In genomic region chr17:61425682-61426481, GRCh38 we compare ENCODE assay signal across 1 cellular context.
A peak's percentile ranks its signal among the peaks of the same experiment; 100 is the strongest.
TF ChIP-seq lines count a peak whose summit lies in the region.

No MANE protein-coding gene starts in this region.

TF ChIP-seq in HepG2, 621 proteins besides CTCF, POLR2A, EP300 and RAD21 (continued from another document and continues in another):
- TF ChIP-seq TSC22D2 (CRISPR knock-in tag; IDR thresholded peaks at IDR 0.05; ENCODE audit: borderline replicate concordance) (no peak), ZHX1 (CRISPR knock-in tag; IDR thresholded peaks at IDR 0.05; ENCODE audit: low read depth) (no peak), ZBTB1 (CRISPR knock-in tag; IDR thresholded peaks at IDR 0.05; ENCODE audit: borderline replicate concordance) (no peak), TBL1XR1 (IDR thresholded peaks at IDR 0.05; ENCODE audit: borderline replicate concordance, low read length, partially characterized antibody) (no peak), ZNF549 (CRISPR knock-in tag; IDR thresholded peaks at IDR 0.05) (no peak), TRIM22 (IDR thresholded peaks at IDR 0.05) (no peak), ZNF558 (CRISPR knock-in tag; IDR thresholded peaks at IDR 0.05; ENCODE audit: borderline replicate concordance) (no peak), HMGA1 (CRISPR knock-in tag; conservative IDR thresholded peaks at IDR 0.05) (no peak), IKZF4 (CRISPR knock-in tag; IDR thresholded peaks at IDR 0.05; ENCODE audit: borderline replicate concordance, low read depth, not compliant biosample characterization) (no peak), ZNF251 (CRISPR knock-in tag; IDR thresholded peaks at IDR 0.05) (no peak), ZNF510 (CRISPR knock-in tag; IDR thresholded peaks at IDR 0.05; ENCODE audit: low read depth) (no peak), NFIB (CRISPR knock-in tag; IDR thresholded peaks at IDR 0.05; ENCODE audit: borderline replicate concordance) (no peak), STAG1 (CRISPR knock-in tag; IDR thresholded peaks at IDR 0.05) (peak; percentile 99), ZBTB10 (CRISPR knock-in tag; IDR thresholded peaks at IDR 0.05; ENCODE audit: borderline replicate concordance) (no peak), ZNF570 (CRISPR knock-in tag; IDR thresholded peaks at IDR 0.05; ENCODE audit: borderline replicate concordance) (no peak), LBX2 (CRISPR knock-in tag; IDR thresholded peaks at IDR 0.05; ENCODE audit: borderline replicate concordance) (no peak), FOXA3 (CRISPR knock-in tag; IDR thresholded peaks at IDR 0.05) (peak; percentile 37; the same call in 1 of the 2 replicates), ZNF781 (CRISPR knock-in tag; IDR thresholded peaks at IDR 0.05; ENCODE audit: borderline replicate concordance, not compliant biosample characterization) (no peak), ZSCAN20 (CRISPR knock-in tag; IDR thresholded peaks at IDR 0.05; ENCODE audit: borderline replicate concordance) (no peak), ZNF577 (CRISPR knock-in tag; IDR thresholded peaks at IDR 0.05; ENCODE audit: borderline replicate concordance, low read depth) (no peak), ZSCAN25 (CRISPR knock-in tag; IDR thresholded peaks at IDR 0.05) (0 out of 2 replicates have a peak, but pooled peaks have one; percentile 15), XRCC5 (optimal IDR thresholded peaks at IDR 0.05; ENCODE audit: low read length) (peak; percentile 88), MATR3 (CRISPR knock-in tag; IDR thresholded peaks at IDR 0.05) (no peak), KMT2B (CRISPR knock-in tag; IDR thresholded peaks at IDR 0.05) (no peak), KAT8 (CRISPR knock-in tag; IDR thresholded peaks at IDR 0.05) (peak; percentile 54; the same call in 1 of the 2 replicates), FOXJ3 (CRISPR knock-in tag; IDR thresholded peaks at IDR 0.05; ENCODE audit: borderline replicate concordance) (no peak), ETV6 (CRISPR knock-in tag; conservative IDR thresholded peaks at IDR 0.05) (no peak), SIX4 (CRISPR knock-in tag; IDR thresholded peaks at IDR 0.05) (no peak), THAP7 (CRISPR knock-in tag; IDR thresholded peaks at IDR 0.05) (no peak), POGZ (CRISPR knock-in tag; IDR thresholded peaks at IDR 0.05) (no peak), MYC (CRISPR knock-in tag; IDR thresholded peaks at IDR 0.05; ENCODE audit: borderline replicate concordance) (peak; percentile 22; the same call in 1 of the 2 replicates), YEATS2 (CRISPR knock-in tag; IDR thresholded peaks at IDR 0.05; ENCODE audit: borderline replicate concordance) (peak; percentile 37; the same call in 1 of the 2 replicates), ESRRA (CRISPR knock-in tag; IDR thresholded peaks at IDR 0.05; ENCODE audit: low read depth) (no peak), RNF2 (conservative IDR thresholded peaks at IDR 0.05; ENCODE audit: low read depth) (no peak), ZNF12 (CRISPR knock-in tag; IDR thresholded peaks at IDR 0.05) (no peak), PTBP1 (IDR thresholded peaks at IDR 0.05; ENCODE audit: low read depth, low read length, poor library complexity, severe bottlenecking) (no peak), ZNF383 (CRISPR knock-in tag; IDR thresholded peaks at IDR 0.05; ENCODE audit: borderline replicate concordance) (no peak), FOSL1 (CRISPR knock-in tag; IDR thresholded peaks at IDR 0.05; ENCODE audit: borderline replicate concordance) (no peak), ZFP36 (IDR thresholded peaks at IDR 0.05; ENCODE audit: borderline replicate concordance, low read depth, low read length, partially characterized antibody) (no peak), ARNT2 (CRISPR knock-in tag; IDR thresholded peaks at IDR 0.05; ENCODE audit: low read depth) (no peak), ZNF562 (CRISPR knock-in tag; IDR thresholded peaks at IDR 0.05; ENCODE audit: borderline replicate concordance) (no peak), ZFP1 (CRISPR knock-in tag; IDR thresholded peaks at IDR 0.05) (no peak), ZNF160 (CRISPR knock-in tag; IDR thresholded peaks at IDR 0.05) (no peak), XBP1 (CRISPR knock-in tag; IDR thresholded peaks at IDR 0.05) (no peak), PHF21A (CRISPR knock-in tag; IDR thresholded peaks at IDR 0.05) (peak; percentile 12; the same call in 1 of the 2 replicates), RFX1 (IDR thresholded peaks at IDR 0.05) (no peak), ZNF644 (CRISPR knock-in tag; IDR thresholded peaks at IDR 0.05; ENCODE audit: low read depth) (0 out of 2 replicates have a peak, but pooled peaks have one; percentile 30), SNRNP70 (IDR thresholded peaks at IDR 0.05; ENCODE audit: low read depth, low read length) (no peak)
- TF ChIP-seq, protein P1, sequence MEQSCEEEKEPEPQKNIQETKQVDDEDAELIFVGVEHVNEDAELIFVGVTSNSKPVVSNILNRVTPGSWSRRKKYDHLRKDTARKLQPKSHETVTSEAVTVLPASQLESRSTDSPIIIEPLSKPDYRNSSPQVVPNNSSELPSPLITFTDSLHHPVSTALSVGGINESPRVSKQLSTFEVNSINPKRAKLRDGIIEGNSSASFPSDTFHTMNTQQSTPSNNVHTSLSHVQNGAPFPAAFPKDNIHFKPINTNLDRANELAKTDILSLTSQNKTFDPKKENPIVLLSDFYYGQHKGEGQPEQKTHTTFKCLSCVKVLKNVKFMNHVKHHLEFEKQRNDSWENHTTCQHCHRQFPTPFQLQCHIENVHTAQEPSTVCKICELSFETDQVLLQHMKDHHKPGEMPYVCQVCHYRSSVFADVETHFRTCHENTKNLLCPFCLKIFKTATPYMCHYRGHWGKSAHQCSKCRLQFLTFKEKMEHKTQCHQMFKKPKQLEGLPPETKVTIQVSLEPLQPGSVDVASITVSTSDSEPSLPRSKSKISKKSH (CRISPR knock-in tag; IDR thresholded peaks at IDR 0.05; ENCODE audit: borderline replicate concordance): no peak
- TF ChIP-seq, protein P2, sequence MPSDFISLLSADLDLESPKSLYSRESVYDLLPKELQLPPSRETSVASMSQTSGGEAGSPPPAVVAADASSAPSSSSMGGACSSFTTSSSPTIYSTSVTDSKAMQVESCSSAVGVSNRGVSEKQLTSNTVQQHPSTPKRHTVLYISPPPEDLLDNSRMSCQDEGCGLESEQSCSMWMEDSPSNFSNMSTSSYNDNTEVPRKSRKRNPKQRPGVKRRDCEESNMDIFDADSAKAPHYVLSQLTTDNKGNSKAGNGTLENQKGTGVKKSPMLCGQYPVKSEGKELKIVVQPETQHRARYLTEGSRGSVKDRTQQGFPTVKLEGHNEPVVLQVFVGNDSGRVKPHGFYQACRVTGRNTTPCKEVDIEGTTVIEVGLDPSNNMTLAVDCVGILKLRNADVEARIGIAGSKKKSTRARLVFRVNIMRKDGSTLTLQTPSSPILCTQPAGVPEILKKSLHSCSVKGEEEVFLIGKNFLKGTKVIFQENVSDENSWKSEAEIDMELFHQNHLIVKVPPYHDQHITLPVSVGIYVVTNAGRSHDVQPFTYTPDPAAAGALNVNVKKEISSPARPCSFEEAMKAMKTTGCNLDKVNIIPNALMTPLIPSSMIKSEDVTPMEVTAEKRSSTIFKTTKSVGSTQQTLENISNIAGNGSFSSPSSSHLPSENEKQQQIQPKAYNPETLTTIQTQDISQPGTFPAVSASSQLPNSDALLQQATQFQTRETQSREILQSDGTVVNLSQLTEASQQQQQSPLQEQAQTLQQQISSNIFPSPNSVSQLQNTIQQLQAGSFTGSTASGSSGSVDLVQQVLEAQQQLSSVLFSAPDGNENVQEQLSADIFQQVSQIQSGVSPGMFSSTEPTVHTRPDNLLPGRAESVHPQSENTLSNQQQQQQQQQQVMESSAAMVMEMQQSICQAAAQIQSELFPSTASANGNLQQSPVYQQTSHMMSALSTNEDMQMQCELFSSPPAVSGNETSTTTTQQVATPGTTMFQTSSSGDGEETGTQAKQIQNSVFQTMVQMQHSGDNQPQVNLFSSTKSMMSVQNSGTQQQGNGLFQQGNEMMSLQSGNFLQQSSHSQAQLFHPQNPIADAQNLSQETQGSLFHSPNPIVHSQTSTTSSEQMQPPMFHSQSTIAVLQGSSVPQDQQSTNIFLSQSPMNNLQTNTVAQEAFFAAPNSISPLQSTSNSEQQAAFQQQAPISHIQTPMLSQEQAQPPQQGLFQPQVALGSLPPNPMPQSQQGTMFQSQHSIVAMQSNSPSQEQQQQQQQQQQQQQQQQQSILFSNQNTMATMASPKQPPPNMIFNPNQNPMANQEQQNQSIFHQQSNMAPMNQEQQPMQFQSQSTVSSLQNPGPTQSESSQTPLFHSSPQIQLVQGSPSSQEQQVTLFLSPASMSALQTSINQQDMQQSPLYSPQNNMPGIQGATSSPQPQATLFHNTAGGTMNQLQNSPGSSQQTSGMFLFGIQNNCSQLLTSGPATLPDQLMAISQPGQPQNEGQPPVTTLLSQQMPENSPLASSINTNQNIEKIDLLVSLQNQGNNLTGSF (CRISPR knock-in tag; IDR thresholded peaks at IDR 0.05): no peak
- TF ChIP-seq, protein P3, sequence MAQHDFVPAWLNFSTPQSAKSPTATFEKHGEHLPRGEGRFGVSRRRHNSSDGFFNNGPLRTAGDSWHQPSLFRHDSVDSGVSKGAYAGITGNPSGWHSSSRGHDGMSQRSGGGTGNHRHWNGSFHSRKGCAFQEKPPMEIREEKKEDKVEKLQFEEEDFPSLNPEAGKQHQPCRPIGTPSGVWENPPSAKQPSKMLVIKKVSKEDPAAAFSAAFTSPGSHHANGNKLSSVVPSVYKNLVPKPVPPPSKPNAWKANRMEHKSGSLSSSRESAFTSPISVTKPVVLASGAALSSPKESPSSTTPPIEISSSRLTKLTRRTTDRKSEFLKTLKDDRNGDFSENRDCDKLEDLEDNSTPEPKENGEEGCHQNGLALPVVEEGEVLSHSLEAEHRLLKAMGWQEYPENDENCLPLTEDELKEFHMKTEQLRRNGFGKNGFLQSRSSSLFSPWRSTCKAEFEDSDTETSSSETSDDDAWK (CRISPR knock-in tag; IDR thresholded peaks at IDR 0.05): no peak
- TF ChIP-seq, protein P4, sequence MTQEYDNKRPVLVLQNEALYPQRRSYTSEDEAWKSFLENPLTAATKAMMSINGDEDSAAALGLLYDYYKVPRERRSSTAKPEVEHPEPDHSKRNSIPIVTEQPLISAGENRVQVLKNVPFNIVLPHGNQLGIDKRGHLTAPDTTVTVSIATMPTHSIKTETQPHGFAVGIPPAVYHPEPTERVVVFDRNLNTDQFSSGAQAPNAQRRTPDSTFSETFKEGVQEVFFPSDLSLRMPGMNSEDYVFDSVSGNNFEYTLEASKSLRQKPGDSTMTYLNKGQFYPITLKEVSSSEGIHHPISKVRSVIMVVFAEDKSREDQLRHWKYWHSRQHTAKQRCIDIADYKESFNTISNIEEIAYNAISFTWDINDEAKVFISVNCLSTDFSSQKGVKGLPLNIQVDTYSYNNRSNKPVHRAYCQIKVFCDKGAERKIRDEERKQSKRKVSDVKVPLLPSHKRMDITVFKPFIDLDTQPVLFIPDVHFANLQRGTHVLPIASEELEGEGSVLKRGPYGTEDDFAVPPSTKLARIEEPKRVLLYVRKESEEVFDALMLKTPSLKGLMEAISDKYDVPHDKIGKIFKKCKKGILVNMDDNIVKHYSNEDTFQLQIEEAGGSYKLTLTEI (CRISPR knock-in tag; conservative IDR thresholded peaks at IDR 0.05): no peak
